In genomic region chr17:7836596-7837374, GRCh38 we compare ENCODE assay signal across 1 cellular context.
TF ChIP-seq lines count a peak whose summit lies in the region.

No MANE protein-coding gene starts in this region.

TF ChIP-seq in HepG2, 621 proteins besides CTCF, POLR2A, EP300 and RAD21 (continued from another document and continues in another):
- TF ChIP-seq ZMYM4 (CRISPR knock-in tag; IDR thresholded peaks at IDR 0.05) (peak; percentile 91), AHR (CRISPR knock-in tag; IDR thresholded peaks at IDR 0.05) (peak; percentile 77), BRD4 (CRISPR knock-in tag; IDR thresholded peaks at IDR 0.05) (no peak), ZNF3 (CRISPR knock-in tag; IDR thresholded peaks at IDR 0.05) (peak; percentile 75), KAT8 (CRISPR knock-in tag; IDR thresholded peaks at IDR 0.05) (peak; percentile 88), ZNF441 (CRISPR knock-in tag; IDR thresholded peaks at IDR 0.05; ENCODE audit: borderline replicate concordance) (peak; percentile 15; the same call in 1 of the 2 replicates), ZNF256 (CRISPR knock-in tag; conservative IDR thresholded peaks at IDR 0.05) (no peak), HOXA3 (CRISPR knock-in tag; IDR thresholded peaks at IDR 0.05) (peak; percentile 94), PRDM10 (CRISPR knock-in tag; IDR thresholded peaks at IDR 0.05; ENCODE audit: low read depth) (peak; percentile 94), NFRKB (IDR thresholded peaks at IDR 0.05) (no peak), SMC3 (IDR thresholded peaks at IDR 0.05; ENCODE audit: low read length) (peak; percentile 14; the same call in 1 of the 2 replicates), ZNF709 (CRISPR knock-in tag; IDR thresholded peaks at IDR 0.05) (no peak), DNMT3B (CRISPR knock-in tag; conservative IDR thresholded peaks at IDR 0.05) (no peak), ZNF558 (CRISPR knock-in tag; IDR thresholded peaks at IDR 0.05; ENCODE audit: borderline replicate concordance) (peak; percentile 92; the same call in 1 of the 2 replicates), RXRA (CRISPR knock-in tag; IDR thresholded peaks at IDR 0.05) (peak; percentile 92), CENPT (CRISPR knock-in tag; IDR thresholded peaks at IDR 0.05; ENCODE audit: low read depth) (no peak), HMG20B (CRISPR knock-in tag; conservative IDR thresholded peaks at IDR 0.05) (peak; percentile 91), HDAC1 (CRISPR knock-in tag; IDR thresholded peaks at IDR 0.05) (peak; percentile 98), HOXA5 (CRISPR knock-in tag; IDR thresholded peaks at IDR 0.05) (peak; percentile 90; the same call in 1 of the 2 replicates), ZNF589 (CRISPR knock-in tag; conservative IDR thresholded peaks at IDR 0.05) (peak; percentile 77; the same call in 1 of the 2 replicates), ZBTB7B (CRISPR knock-in tag; IDR thresholded peaks at IDR 0.05) (peak; percentile 90), RBAK (CRISPR knock-in tag; IDR thresholded peaks at IDR 0.05) (0 out of 2 replicates have a peak, but pooled peaks have one; percentile 42), ZNF570 (CRISPR knock-in tag; IDR thresholded peaks at IDR 0.05; ENCODE audit: borderline replicate concordance) (no peak), ARNTL (CRISPR knock-in tag; IDR thresholded peaks at IDR 0.05) (peak; percentile 99), TSC22D2 (CRISPR knock-in tag; IDR thresholded peaks at IDR 0.05; ENCODE audit: borderline replicate concordance) (peak; percentile 92), ZEB1 (IDR thresholded peaks at IDR 0.05; ENCODE audit: insufficient replicate concordance, low read depth) (peak; percentile 86), PLRG1 (conservative IDR thresholded peaks at IDR 0.05) (no peak), ZNF746 (CRISPR knock-in tag; IDR thresholded peaks at IDR 0.05) (peak; percentile 99), HNF1B (CRISPR knock-in tag; IDR thresholded peaks at IDR 0.05) (peak; percentile 92), NFIC (IDR thresholded peaks at IDR 0.05; ENCODE audit: low read length) (peak; percentile 78), ZFYVE20 (CRISPR knock-in tag; IDR thresholded peaks at IDR 0.05; ENCODE audit: borderline replicate concordance, low read depth) (no peak), MATR3 (CRISPR knock-in tag; IDR thresholded peaks at IDR 0.05) (no peak), PATZ1 (CRISPR knock-in tag; IDR thresholded peaks at IDR 0.05) (peak; percentile 97), ZBTB20 (CRISPR knock-in tag; IDR thresholded peaks at IDR 0.05; ENCODE audit: borderline replicate concordance, low read depth) (peak; percentile 77; the same call in 1 of the 2 replicates), ZNF878 (CRISPR knock-in tag; IDR thresholded peaks at IDR 0.05) (peak; percentile 96), SMYD3 (CRISPR knock-in tag; IDR thresholded peaks at IDR 0.05) (no peak), XBP1 (CRISPR knock-in tag; IDR thresholded peaks at IDR 0.05) (no peak), ZNF326 (CRISPR knock-in tag; IDR thresholded peaks at IDR 0.05; ENCODE audit: borderline replicate concordance) (no peak), BCL3 (CRISPR knock-in tag; IDR thresholded peaks at IDR 0.05) (no peak), ZNF605 (CRISPR knock-in tag; IDR thresholded peaks at IDR 0.05) (peak; percentile 89), GABPA (IDR thresholded peaks at IDR 0.05; ENCODE audit: low read depth, low read length) (peak; percentile 34; the same call in 1 of the 2 replicates), GABPA (CRISPR knock-in tag; IDR thresholded peaks at IDR 0.05; ENCODE audit: low read depth) (peak; percentile 81), ZNF615 (CRISPR knock-in tag; IDR thresholded peaks at IDR 0.05; ENCODE audit: borderline replicate concordance) (no peak), PHF5A (CRISPR knock-in tag; IDR thresholded peaks at IDR 0.05; ENCODE audit: low read depth, unreplicated experiment) (peak; percentile 97), RNF219 (CRISPR knock-in tag; IDR thresholded peaks at IDR 0.05) (no peak), ATF4 (CRISPR knock-in tag; IDR thresholded peaks at IDR 0.05) (peak in 1 of 2 experiments; percentile 92; a peak in 2 of 4 replicates), ARID5B (CRISPR knock-in tag; IDR thresholded peaks at IDR 0.05) (peak; percentile 93), CSRNP1 (CRISPR knock-in tag; IDR thresholded peaks at IDR 0.05) (0 out of 2 replicates have a peak, but pooled peaks have one; percentile 7), ZBTB42 (CRISPR knock-in tag; IDR thresholded peaks at IDR 0.05) (0 out of 2 replicates have a peak, but pooled peaks have one; percentile 20), HOXD1 (CRISPR knock-in tag; IDR thresholded peaks at IDR 0.05) (0 out of 2 replicates have a peak, but pooled peaks have one; percentile 79), FOXO1 (CRISPR knock-in tag; IDR thresholded peaks at IDR 0.05) (peak; percentile 81)
